Comparison of ENCODE assay signal across 19 cellular contexts in the genomic region with DNA sequence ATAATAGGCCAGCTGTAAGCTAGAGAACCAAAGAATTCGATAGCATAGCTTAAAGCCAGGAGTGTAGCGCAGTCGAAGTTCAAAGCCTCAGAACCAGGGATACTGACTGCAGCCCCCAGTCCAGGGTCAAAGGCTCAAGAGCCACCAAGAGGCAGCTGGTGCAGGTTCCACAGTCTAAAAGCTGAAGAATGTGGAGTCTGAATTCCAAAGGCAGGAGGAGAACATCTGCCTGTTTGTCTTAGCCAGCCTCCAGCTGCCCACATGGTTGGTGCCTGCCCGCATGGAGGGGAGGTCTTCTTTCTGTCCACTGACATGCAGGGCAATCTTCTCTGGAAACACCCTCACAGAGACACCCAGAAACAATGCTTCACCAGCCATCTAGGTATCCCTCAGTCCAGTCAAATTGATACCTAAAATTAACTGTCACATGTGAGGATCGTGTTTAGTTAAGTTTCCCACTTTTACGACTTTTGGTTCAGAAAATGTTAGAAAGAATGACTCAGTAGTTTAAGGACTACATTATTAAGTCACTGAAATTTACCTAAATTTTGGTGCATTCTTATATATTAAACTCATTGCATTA. TPM values are rescaled to one million over a fixed set of nuclear protein-coding genes. Genes with fewer than 3 reads are reported as not detected.
"Had no signal": no experiment of that assay in that cellular context is flagged by ENCODE, and none has a peak within 500 bp of the region (broad histone marks: within the 10 kb centered on the region; RNA-seq: fewer than 3 reads in every experiment).

No MANE protein-coding gene starts in this region.

- H3K4me2 ChIP-seq: smooth muscle cell had no signal

- H3K27me3 Mint-ChIP-seq: memory B cell had no signal

- H3K27ac ChIP-seq: foreskin keratinocyte, tibial artery had no signal

- H3K4me1 ChIP-seq: foreskin keratinocyte, tibial artery had no signal

- H3K27ac Mint-ChIP-seq: activated CD8-positive, alpha-beta T cell treated with anti-CD3 and anti-CD28 coated beads, Interleukin-2, amount 10 ng/mL, durations not matched to agents 7 days and 5 days; activated naive CD4-positive, alpha-beta T cell treated with anti-CD3 and anti-CD28 coated beads, Interleukin-2, amount 50 U/mL, for 72 hours; memory B cell had no signal

- DNase-seq: activated CD4-positive, alpha-beta T cell treated with anti-CD3 and anti-CD28 coated beads for 48 hours; activated CD4-positive, CD25-positive, alpha-beta regulatory T cell; activated CD8-positive, alpha-beta memory T cell treated with anti-CD3 and anti-CD28 coated beads, Interleukin-2, amount 50 U/mL, for 4 hours; activated CD8-positive, alpha-beta T cell treated with anti-CD3 and anti-CD28 coated beads, Interleukin-2, amount 10 ng/mL, durations not matched to agents 7 days and 5 days; central memory CD4-positive, alpha-beta T cell; dermis blood vessel endothelial cell; effector CD8-positive, alpha-beta T cell; foreskin keratinocyte; left colon; occipital lobe; stimulated activated CD4-positive, alpha-beta T cell treated with anti-CD3 and anti-CD28 coated beads, Interleukin-15, amount 100 ng/mL, for 24 hours; stimulated activated naive CD4-positive, alpha-beta T cell; tibial artery had no signal

- H3K4me3 ChIP-seq: smooth muscle cell, tibial artery had no signal

- H3K9me3 ChIP-seq: tibial artery had no signal

- H3K27me3 ChIP-seq: foreskin keratinocyte, tibial artery had no signal

- H3K4me3 Mint-ChIP-seq: activated CD8-positive, alpha-beta T cell treated with anti-CD3 and anti-CD28 coated beads, Interleukin-2, amount 10 ng/mL, durations not matched to agents 7 days and 5 days; memory B cell had no signal

- H3K9me3 Mint-ChIP-seq: activated naive CD4-positive, alpha-beta T cell treated with anti-CD3 and anti-CD28 coated beads, Interleukin-2, amount 50 U/mL, for 72 hours; memory B cell had no signal

- ATAC-seq: activated CD8-positive, alpha-beta T cell treated with anti-CD3 and anti-CD28 coated beads, Interleukin-2, amount 10 ng/mL, durations not matched to agents 7 days and 5 days; foreskin keratinocyte; left colon; sciatic nerve had no signal

RNA-seq across cellular contexts. Expression of a gene that starts 52.8 kb away (rescaled TPM):
- total RNA-seq: astrocyte, foreskin keratinocyte, smooth muscle cell had no signal
- polyA plus RNA-seq: foreskin keratinocyte, neural cell had no signal
